ENCODE assay signal across 12 cellular contexts in the genomic region with DNA sequence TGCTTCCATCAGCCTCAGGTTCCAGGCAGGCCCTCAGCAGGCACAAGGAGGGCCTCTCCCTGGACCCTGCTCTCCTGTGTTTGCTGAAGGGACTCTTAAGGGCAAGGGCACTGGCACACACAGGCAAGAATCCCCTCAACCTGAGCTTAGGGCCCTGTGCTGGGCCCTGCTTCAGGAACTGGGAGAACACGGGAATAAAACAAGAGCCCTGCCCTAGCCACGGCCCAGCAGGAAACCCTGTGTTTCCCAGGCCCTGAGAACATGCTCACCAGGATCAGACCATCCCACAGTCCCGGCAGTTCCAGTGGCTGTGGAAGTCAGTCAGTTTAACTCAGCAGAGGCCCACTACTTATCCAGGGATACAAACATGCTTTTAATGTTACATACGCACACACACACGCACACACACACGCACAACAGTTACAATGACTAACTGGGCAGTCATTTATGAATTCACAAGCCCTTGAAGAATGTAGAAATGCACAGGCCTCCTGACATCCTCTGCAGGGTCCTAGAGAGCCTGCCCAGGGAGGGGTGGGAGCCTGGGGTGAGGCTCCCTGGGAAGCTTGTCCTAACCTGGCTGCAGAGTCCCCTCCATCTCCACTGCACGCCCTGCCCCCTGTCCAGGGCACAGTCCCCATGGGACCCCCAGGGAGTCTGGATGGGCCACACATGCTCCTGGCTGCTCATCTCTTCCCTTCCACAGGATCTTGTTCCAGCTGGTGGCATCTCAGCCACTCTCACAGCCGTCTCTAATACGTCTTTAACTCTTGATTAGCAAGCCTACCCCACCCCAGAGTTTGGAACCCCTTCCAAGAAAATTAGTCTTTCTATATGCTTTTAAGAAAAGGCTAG.
DNase-seq lines count a peak whose midpoint lies in the region; ATAC-seq and TF ChIP-seq lines count a peak whose summit lies in the region.
"Had no signal": no experiment of that assay in that cellular context is flagged by ENCODE, and none has a peak within 500 bp of the region (broad histone marks: within the 10 kb centered on the region; RNA-seq: fewer than 3 reads in every experiment).

No MANE protein-coding gene starts in this region.

- H3K27ac ChIP-seq in IMR-90 (ENCODE audit: insufficient read depth, low read length) (no peak overlapping the region), RWPE2 (ENCODE audit: poor library complexity, severe bottlenecking) (no peak overlapping the region), lower lobe of right lung (no peak overlapping the region), stomach (no peak overlapping the region)
- H3K27ac ChIP-seq: SJCRH30 had no signal

- H3K4me3 ChIP-seq in IMR-90 (ENCODE audit: insufficient read depth, low read depth, low read length) (no peak overlapping the region), RWPE2 (ENCODE audit: severe bottlenecking) (no peak overlapping the region), lower lobe of right lung (no peak overlapping the region), stomach (no peak overlapping the region)
- H3K4me3 ChIP-seq: SJCRH30 had no signal

- 37% methylated on average over 2 of the region's 9 CpGs; no CpG with 5 or more reads in 1 of the 2 experiments for WGBS in IMR-90 (ENCODE audit: extremely low coverage in 2 of 2, insufficient read length in 1 of 2), 2 experiments
- 65 to 77% (median 74%) methylated on average over 8 to 9 of the region's 9 CpGs for WGBS in stomach, 5 donors

- in situ Hi-C loops in IMR-90 (cut with MboI; ENCODE audit: low sequenced_read_pairs), result no loop called here

- TF ChIP-seq RAD21 in IMR-90 (IDR thresholded peaks at IDR 0.05; ENCODE audit: low read length), result no peak

- no TSS peak for BruUV-seq in IMR-90 (replicated peaks; lab: Mats Ljungman, UMichigan)

- H4K8ac ChIP-seq in IMR-90 (ENCODE audit: low read depth in 2 of 2, low read length in 2 of 2), result no peak overlapping the region

- no peak overlapping the region for H2BK120ac ChIP-seq in IMR-90 (ENCODE audit: low read depth, low read length)

- peak overlapping the region; percentile 32 for H2AFZ ChIP-seq in IMR-90 (replicated peaks; ENCODE audit: low read length, poor library complexity)

- H3K18ac ChIP-seq in IMR-90 (ENCODE audit: low read depth, low read length), result no peak overlapping the region

- no peak overlapping the region for H3K56ac ChIP-seq in IMR-90 (ENCODE audit: extremely low read depth, insufficient read depth, low read length)

- H4K20me1 ChIP-seq in IMR-90 (ENCODE audit: insufficient read depth, low read length), result no peaks in the 10 kb centered on the region

- no peak overlapping the region for H2BK5ac ChIP-seq in IMR-90 (ENCODE audit: low read depth, low read length, poor library complexity, severe bottlenecking)

- no peak for TF ChIP-seq CTCF in IMR-90 (conservative IDR thresholded peaks at IDR 0.05; ENCODE audit: low read depth, low read length)
- no peak for TF ChIP-seq CTCF in RWPE2 (IDR thresholded peaks at IDR 0.05; ENCODE audit: poor library complexity, severe bottlenecking)
- no peak for TF ChIP-seq CTCF in lower lobe of right lung (IDR thresholded peaks at IDR 0.05)
- TF ChIP-seq CTCF in stomach (IDR thresholded peaks at IDR 0.05), result no peak

- peaks cover 47% of the 10 kb centered on the region for H3K9me3 ChIP-seq in IMR-90 (ENCODE audit: control insufficient read depth, insufficient read depth, low read length)
- no peaks in the 10 kb centered on the region for H3K9me3 ChIP-seq in RWPE2 (ENCODE audit: severe bottlenecking)
- no peaks in the 10 kb centered on the region for H3K9me3 ChIP-seq in lower lobe of right lung
- H3K9me3 ChIP-seq in stomach, result no peaks in the 10 kb centered on the region
- H3K9me3 ChIP-seq: SJCRH30 had no signal

- H3K36me3 ChIP-seq in IMR-90 (ENCODE audit: control insufficient read depth, insufficient read depth, low read length), result no peaks in the 10 kb centered on the region
- H3K36me3 ChIP-seq in RWPE2 (ENCODE audit: low read depth), result no peaks in the 10 kb centered on the region
- H3K36me3 ChIP-seq in lower lobe of right lung, result no peaks in the 10 kb centered on the region
- H3K36me3 ChIP-seq in stomach, result no peaks in the 10 kb centered on the region
- H3K36me3 ChIP-seq: SJCRH30 had no signal

- dilution Hi-C loops in IMR-90 (cut with HindIII; ENCODE audit: low sequenced_read_pairs, unreplicated experiment), result no loop called here

- no peak overlapping the region for H2BK15ac ChIP-seq in IMR-90 (ENCODE audit: low read depth, low read length)

- H4K91ac ChIP-seq in IMR-90 (ENCODE audit: insufficient read depth, low read depth, low read length), result no peak overlapping the region

- no peak overlapping the region for H3K4me2 ChIP-seq in IMR-90 (ENCODE audit: low read depth, low read length)

- no peak overlapping the region for H3K4ac ChIP-seq in IMR-90 (ENCODE audit: low read depth, low read length)

- intact Hi-C loops in IMR-90 (cut with micrococcal nuclease) (no loop called here), lower lobe of right lung (cut with DNase I) (no loop called here), stomach (cut with DNase I; ENCODE audit: low total_unique reads) (no loop called here)

- no peak overlapping the region for H3K14ac ChIP-seq in IMR-90 (replicated peaks; ENCODE audit: low read depth, low read length)

- no peak for TF ChIP-seq EP300 in stomach (IDR thresholded peaks at IDR 0.05)

- no peaks in the 10 kb centered on the region for H3K9me1 ChIP-seq in IMR-90 (ENCODE audit: insufficient read depth, low read length)

- CTCF ChIA-PET in IMR-90 (lab: Yijun Ruan, JAX), result no interaction called here

- no peak overlapping the region for H3K9ac ChIP-seq in IMR-90 (ENCODE audit: low read depth, low read length)

- H3K23ac ChIP-seq in IMR-90 (ENCODE audit: low read depth, low read length), result no peak overlapping the region

- TF ChIP-seq POLR2A in IMR-90 (IDR thresholded peaks at IDR 0.05; ENCODE audit: low read depth, low read length), result no peak
- no peak for TF ChIP-seq POLR2A in stomach (IDR thresholded peaks at IDR 0.05)

- no peaks in the 10 kb centered on the region for H3K79me1 ChIP-seq in IMR-90 (ENCODE audit: low read depth in 1 of 2, low read length in 2 of 2)

- H2BK20ac ChIP-seq in IMR-90 (ENCODE audit: low read depth, low read length), result no peak overlapping the region

- H4K5ac ChIP-seq in IMR-90 (ENCODE audit: low read depth, low read length), result no peak overlapping the region

- ATAC-seq in IMR-90 (ENCODE audit: low read depth), result no peak
- ATAC-seq in RWPE2 (ENCODE audit: low read depth), result no peak
- no peak for ATAC-seq in lower lobe of right lung

- POLR2A ChIA-PET in IMR-90 (lab: Charles Lee; ENCODE audit: unreplicated experiment), result no interaction called here

- H2AK5ac ChIP-seq in IMR-90 (ENCODE audit: low read depth, low read length), result no peak overlapping the region

- H3K27me3 ChIP-seq in IMR-90 (ENCODE audit: control insufficient read depth, insufficient read depth, low read length) (no peaks in the 10 kb centered on the region), RWPE2 (ENCODE audit: insufficient read depth, poor library complexity, severe bottlenecking) (no peaks in the 10 kb centered on the region), lower lobe of right lung (ENCODE audit: low read depth) (no peaks in the 10 kb centered on the region), stomach (peaks cover 0 to 18% (median 0%) of the 10 kb centered on the region in 3 donors)
- H3K27me3 ChIP-seq: SJCRH30 had no signal

- DNase-seq in IMR-90 (no peak), RWPE2 (ENCODE audit: low spot score) (peak; percentile 25), lower lobe of right lung (peak; percentile 28), stomach (peak; percentile 20), NCI-H1105 (lab: John Stamatoyannopoulos, UW) (no peak), iPS-NIHi7 (ENCODE audit: extremely low spot score) (no peak)
- DNase-seq in effector CD8-positive, alpha-beta T cell (lab: John Stamatoyannopoulos, UW), result no peak
- DNase-seq: HCEC 1CT, NCI-H1048, NCI-H1694 treated with DMSO at 0.1 percent for 48 hours, NCI-H774, SJCRH30 had no signal

- H3K4me1 ChIP-seq in IMR-90 (ENCODE audit: control insufficient read depth, insufficient read depth, low read length) (no peaks in the 10 kb centered on the region), RWPE2 (ENCODE audit: insufficient read depth, poor library complexity, severe bottlenecking) (no peaks in the 10 kb centered on the region), lower lobe of right lung (no peaks in the 10 kb centered on the region), stomach (no peaks in the 10 kb centered on the region)
- H3K4me1 ChIP-seq: SJCRH30 had no signal

- no peak overlapping the region for H2AK9ac ChIP-seq in IMR-90 (replicated peaks; ENCODE audit: low read depth, low read length, poor library complexity)

TF ChIP-seq in IMR-90, 13 proteins besides CTCF, POLR2A, EP300 and RAD21:
- no peak for TF ChIP-seq CEBPB (IDR thresholded peaks at IDR 0.05; ENCODE audit: low read depth, low read length)
- TF ChIP-seq BHLHE40 (IDR thresholded peaks at IDR 0.05; ENCODE audit: low read depth, low read length), result no peak
- no peak for TF ChIP-seq CHD1 (IDR thresholded peaks at IDR 0.05; ENCODE audit: low read depth, low read length)
- TF ChIP-seq FOS (IDR thresholded peaks at IDR 0.05; ENCODE audit: low read depth, low read length), result no peak
- TF ChIP-seq RCOR1 (IDR thresholded peaks at IDR 0.05; ENCODE audit: insufficient replicate concordance, low read length), result no peak
- TF ChIP-seq SMC3 (IDR thresholded peaks at IDR 0.05; ENCODE audit: low read depth, low read length), result no peak
- no peak for TF ChIP-seq MAFK (IDR thresholded peaks at IDR 0.05; ENCODE audit: low read depth, low read length)
- no peak for TF ChIP-seq RFX5 (IDR thresholded peaks at IDR 0.05; ENCODE audit: low read depth, low read length)
- no peak for TF ChIP-seq NFE2L2 (IDR thresholded peaks at IDR 0.05; ENCODE audit: low read depth, low read length)
- TF ChIP-seq, protein P1, sequence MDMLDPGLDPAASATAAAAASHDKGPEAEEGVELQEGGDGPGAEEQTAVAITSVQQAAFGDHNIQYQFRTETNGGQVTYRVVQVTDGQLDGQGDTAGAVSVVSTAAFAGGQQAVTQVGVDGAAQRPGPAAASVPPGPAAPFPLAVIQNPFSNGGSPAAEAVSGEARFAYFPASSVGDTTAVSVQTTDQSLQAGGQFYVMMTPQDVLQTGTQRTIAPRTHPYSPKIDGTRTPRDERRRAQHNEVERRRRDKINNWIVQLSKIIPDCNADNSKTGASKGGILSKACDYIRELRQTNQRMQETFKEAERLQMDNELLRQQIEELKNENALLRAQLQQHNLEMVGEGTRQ (IDR thresholded peaks at IDR 0.05; ENCODE audit: low read depth, low read length), result no peak
TF ChIP-seq in IMR-90: peak in this region for 0.

Comparison
In these comparisons a context has a peak if more than half of its experiments do, and no peak if none do; other contexts are left out.
1. DNase-seq: peak in RWPE2 (single experiment), lower lobe of right lung (single experiment) and stomach (single experiment); none in IMR-90 (single experiment), effector CD8-positive, alpha-beta T cell (single experiment), NCI-H1105 (single experiment) and iPS-NIHi7 (single experiment).